8 cellular contexts compared by ENCODE assay signal in genomic region chr12:25386823-25387134, GRCh38.
A peak's percentile ranks its signal among the peaks of the same experiment; 100 is the strongest.
DNase-seq lines count a peak whose midpoint lies in the region; ATAC-seq, FAIRE-seq and TF ChIP-seq lines count a peak whose summit lies in the region.

No MANE protein-coding gene starts in this region.

- H3K4me2 ChIP-seq in endothelial cell of umbilical vein (ENCODE audit: insufficient read depth, low read length) (peak overlapping the region; percentile 99), osteoblast (ENCODE audit: insufficient read depth, low read length) (peak overlapping the region; percentile 98)

- POLR2A ChIA-PET in endothelial cell of umbilical vein (lab: Charles Lee) = interaction anchor here (1.2 to 1.3 kb wide), 2 partner anchors 136 to 235 kb away, joined by 4 to 7 read pairs; partner anchors contain the start of gene KRAS
- POLR2A ChIA-PET in HEK293T (lab: Yijun Ruan, JAX) = interaction anchor here (1.4 kb wide), 1 partner anchor 232 kb away, joined by 5 read pairs; no protein-coding TSS in a partner anchor

- H3K4me3 ChIP-seq in GM12865 (ENCODE audit: low read depth, low read length) (peak overlapping the region; percentile 93), SJSA1 (peak overlapping the region; percentile 50), endothelial cell of umbilical vein (replicated peaks in 1 of 3; ENCODE audit: insufficient read depth in 1 of 3, low read depth in 1 of 3, low read length in 3 of 3) (peak overlapping the region; percentile 54 to 98 (median 94)), osteoblast (ENCODE audit: insufficient read depth, low read length) (peak overlapping the region; percentile 85)

- H3K4me1 ChIP-seq in SJSA1 (replicated peaks) = peaks cover 14% of the 10 kb centered on the region
- peaks cover 15% of the 10 kb centered on the region for H3K4me1 ChIP-seq in endothelial cell of umbilical vein (ENCODE audit: control insufficient read depth, extremely low read depth, insufficient read depth, low read length)
- peaks cover 12% of the 10 kb centered on the region for H3K4me1 ChIP-seq in osteoblast (ENCODE audit: insufficient read depth, low read length)

- H3K27me3 ChIP-seq in SJSA1 (replicated peaks) (no peaks in the 10 kb centered on the region), endothelial cell of umbilical vein (ENCODE audit: control insufficient read depth in 2 of 2, insufficient read depth in 2 of 2, low read length in 2 of 2) (peaks cover 0 to 6% of the 10 kb centered on the region in 2 experiments), osteoblast (ENCODE audit: insufficient read depth, low read length) (no peaks in the 10 kb centered on the region)

- H3K79me2 ChIP-seq in endothelial cell of umbilical vein (ENCODE audit: control insufficient read depth, insufficient read depth, low read length) (no peaks in the 10 kb centered on the region), osteoblast (ENCODE audit: insufficient read depth, low read length) (no peaks in the 10 kb centered on the region)

- no peaks in the 10 kb centered on the region for H3K36me3 ChIP-seq in SJSA1
- no peaks in the 10 kb centered on the region for H3K36me3 ChIP-seq in endothelial cell of umbilical vein (ENCODE audit: control insufficient read depth in 2 of 2, extremely low read depth in 1 of 2, insufficient read depth in 2 of 2, low read length in 2 of 2)
- no peaks in the 10 kb centered on the region for H3K36me3 ChIP-seq in osteoblast (ENCODE audit: insufficient read depth, low read length)

- FAIRE-seq in endothelial cell of umbilical vein (lab: Jason Lieb, UNC) = no peak

- DNase-seq in GM12865 (ENCODE audit: low read depth) (no peak), SJSA1 (ENCODE audit: low read depth in 1 of 2, low spot score in 2 of 2) (no peak), endothelial cell of umbilical vein (ENCODE audit: low read depth, low spot score) (no peak), osteoblast (ENCODE audit: insufficient read length, low spot score, missing footprints) (peak; percentile 46), NCI-H446 (lab: John Stamatoyannopoulos, UW) (no peak), HEK293T (ENCODE audit: extremely low spot score) (no peak), COR-L47 (lab: John Stamatoyannopoulos, UW) (no peak)

- H4K20me1 ChIP-seq in endothelial cell of umbilical vein (replicated peaks; ENCODE audit: control insufficient read depth, extremely low read depth, insufficient read depth, low read length) (no peaks in the 10 kb centered on the region), osteoblast (ENCODE audit: insufficient read depth, low read length) (no peaks in the 10 kb centered on the region)

- TF ChIP-seq CTCF in GM12865 (IDR thresholded peaks at IDR 0.05; ENCODE audit: insufficient read depth, low read depth, low read length, missing control alignments) (no peak), endothelial cell of umbilical vein (IDR thresholded peaks at IDR 0.05; ENCODE audit: extremely low read depth in 1 of 2, insufficient read depth in 1 of 2, low read depth in 1 of 2, low read length in 2 of 2) (no peak), osteoblast (IDR thresholded peaks at IDR 0.05; ENCODE audit: extremely low read depth, low read depth, low read length) (no peak)

- CTCF ChIA-PET in endothelial cell of umbilical vein (lab: Charles Lee) (interaction anchor here (0.7 to 3.7 kb wide), 31 partner anchors 11 to 646 kb away, joined by 3 to 39 read pairs (median 5); no protein-coding TSS in a partner anchor), HEK293T (lab: Yijun Ruan, JAX) (interaction anchor here (0.6 to 1.8 kb wide), 11 partner anchors 10 to 395 kb away, joined by 3 to 5 read pairs (median 3); partner anchors contain the start of genes DNAI7 and ETFRF1)

- ATAC-seq in HG03354 (IDR thresholded peaks at IDR 0.05; ENCODE audit: poor library complexity, severe bottlenecking, unreplicated experiment) = no peak

- no peaks in the 10 kb centered on the region for H3K9me1 ChIP-seq in endothelial cell of umbilical vein (replicated peaks; ENCODE audit: control insufficient read depth, extremely low read depth, insufficient read depth, low read length)

- peak overlapping the region; percentile 97 for H3K9ac ChIP-seq in endothelial cell of umbilical vein (replicated peaks; ENCODE audit: extremely low read depth, insufficient read depth, low read length)

- no TSS peak for BruUV-seq in endothelial cell of umbilical vein (replicated peaks; lab: Mats Ljungman, UMichigan)

- no peak for TF ChIP-seq POLR2A in endothelial cell of umbilical vein (IDR thresholded peaks at IDR 0.05; ENCODE audit: low read depth, low read length)

- H3K9me3 ChIP-seq in SJSA1 (replicated peaks) = no peaks in the 10 kb centered on the region
- no peaks in the 10 kb centered on the region for H3K9me3 ChIP-seq in endothelial cell of umbilical vein (replicated peaks; ENCODE audit: control insufficient read depth, insufficient read depth, low read length)
- H3K9me3 ChIP-seq in osteoblast (ENCODE audit: low read depth, low read length) = no peaks in the 10 kb centered on the region

- dilution Hi-C loops in endothelial cell of umbilical vein (cut with MboI; ENCODE audit: extremely low pct_ligation_motif_present, low sequenced_read_pairs) = no loop called here

- H3K27ac ChIP-seq in SJSA1 (peak overlapping the region; percentile 100), endothelial cell of umbilical vein (ENCODE audit: insufficient read depth, low read depth, low read length) (peak overlapping the region; percentile 92), osteoblast (ENCODE audit: low read depth, low read length) (peak overlapping the region; percentile 100)

- H2AFZ ChIP-seq in endothelial cell of umbilical vein (ENCODE audit: low read depth, low read length) (peak overlapping the region; percentile 90), osteoblast (ENCODE audit: low read length) (peak overlapping the region; percentile 52)

- intact Hi-C loops in endothelial cell of umbilical vein (cut with micrococcal nuclease) = loop anchor here (1.0 kb wide), 4 partner anchors 175 to 426 kb away; no protein-coding TSS in a partner anchor

TF ChIP-seq in endothelial cell of umbilical vein, 7 proteins besides CTCF, POLR2A, EP300 and RAD21:
- TF ChIP-seq MYC (IDR thresholded peaks at IDR 0.05; ENCODE audit: low read depth, low read length) (no peak), POLR2AphosphoS5 (IDR thresholded peaks at IDR 0.05; ENCODE audit: insufficient read depth, low read depth, low read length) (no peak), FOS (IDR thresholded peaks at IDR 0.05; ENCODE audit: borderline replicate concordance, insufficient read depth, low read length) (no peak), MAX (IDR thresholded peaks at IDR 0.05; ENCODE audit: insufficient read depth, insufficient read length) (no peak), GATA2 (IDR thresholded peaks at IDR 0.05; ENCODE audit: insufficient read depth, insufficient read length, low read depth, low read length) (no peak), EZH2 (IDR thresholded peaks at IDR 0.05; ENCODE audit: borderline replicate concordance, low read depth, low read length, severe bottlenecking) (no peak), JUN (IDR thresholded peaks at IDR 0.05; ENCODE audit: borderline replicate concordance, insufficient read depth, insufficient read length, low read depth) (no peak)

TF ChIP-seq in HEK293T, 16 proteins besides CTCF, POLR2A, EP300 and RAD21:
- TF ChIP-seq TARDBP (IDR thresholded peaks at IDR 0.05) (no peak), SUZ12 (IDR thresholded peaks at IDR 0.05) (no peak)
